In genomic region chr10:50723812-50724211, GRCh38 we compare ENCODE assay signal across 8 cellular contexts.
A peak's percentile ranks its signal among the peaks of the same experiment; 100 is the strongest.
DNase-seq lines count a peak whose midpoint lies in the region; ATAC-seq and TF ChIP-seq lines count a peak whose summit lies in the region.
"Not testable (repeated sequence)": the region's sequence is repeated elsewhere in the genome, so short reads cannot be mapped to it uniquely, and the experiment has no call there.

No MANE protein-coding gene starts in this region.

- not testable (repeated sequence) for H3K9me3 ChIP-seq in OCI-LY3 (ENCODE audit: insufficient read depth, low read length)

- H3K4me3 ChIP-seq in OCI-LY3 (ENCODE audit: low read length); fibroblast of pulmonary artery (replicated peaks; ENCODE audit: low read depth, low read length): not testable (repeated sequence)

- H2AFZ ChIP-seq in OCI-LY3 (ENCODE audit: low read depth, low read length) = not testable (repeated sequence)

- not testable (repeated sequence) for H3K4me1 ChIP-seq in OCI-LY3 (ENCODE audit: low read length)

- DNase-seq in fibroblast of pulmonary artery (ENCODE audit: low read depth) (peak; percentile 13), superior temporal gyrus (ENCODE audit: extremely low spot score) (peak; percentile 23)

- TF ChIP-seq CTCF in OCI-LY3 (IDR thresholded peaks at IDR 0.05; ENCODE audit: low read depth, low read length); fibroblast of pulmonary artery (IDR thresholded peaks at IDR 0.05; ENCODE audit: low read length, missing control alignments): not testable (repeated sequence)

- H3K27ac ChIP-seq in OCI-LY3 (ENCODE audit: low read length) = not testable (repeated sequence)

- not testable (repeated sequence) for H3K36me3 ChIP-seq in OCI-LY3 (replicated peaks; ENCODE audit: low read depth, low read length)

- not testable (repeated sequence) for H4K20me1 ChIP-seq in OCI-LY3 (ENCODE audit: insufficient read depth, low read length)

- H3K9ac ChIP-seq in OCI-LY3 (ENCODE audit: low read length) = not testable (repeated sequence)

- peak; percentile 58 for ATAC-seq in GM18502 (IDR thresholded peaks at IDR 0.05; ENCODE audit: poor library complexity, unreplicated experiment)
- peak; percentile 74 for ATAC-seq in GM19397 (IDR thresholded peaks at IDR 0.05; ENCODE audit: unreplicated experiment)
- ATAC-seq in GM21619 (IDR thresholded peaks at IDR 0.05; ENCODE audit: unreplicated experiment) = peak; percentile 78
- ATAC-seq in HG02884 (IDR thresholded peaks at IDR 0.05; ENCODE audit: unreplicated experiment) = peak; percentile 94
- ATAC-seq in HG03432 (IDR thresholded peaks at IDR 0.05; ENCODE audit: unreplicated experiment) = peak; percentile 98

- H3K27me3 ChIP-seq in OCI-LY3 (ENCODE audit: low read depth, low read length) = not testable (repeated sequence)

- H3K79me2 ChIP-seq in OCI-LY3 (ENCODE audit: low read length) = not testable (repeated sequence)

- peak overlapping the region; percentile 44 for H3K4me2 ChIP-seq in OCI-LY3 (ENCODE audit: low read length)
